3 cellular contexts compared by ENCODE assay signal in genomic region chr3:140219923-140220452, GRCh38.
TF ChIP-seq lines count a peak whose summit lies in the region.

No MANE protein-coding gene starts in this region.

TF ChIP-seq in HepG2, 621 proteins besides CTCF, POLR2A, EP300 and RAD21:
- TF ChIP-seq IKZF5 (CRISPR knock-in tag; IDR thresholded peaks at IDR 0.05) (no peak), MAFK (conservative IDR thresholded peaks at IDR 0.05 in 1 of 2, IDR thresholded peaks at IDR 0.05 in 1 of 2; ENCODE audit: low read length in 2 of 2) (peak; percentile 58 to 68; a peak in 3 of 4 replicates)

TF ChIP-seq in IMR-90, 13 proteins besides CTCF, POLR2A, EP300 and RAD21:
- TF ChIP-seq MAFK (IDR thresholded peaks at IDR 0.05; ENCODE audit: low read depth, low read length) (peak; percentile 13; the same call in 1 of the 2 replicates), CEBPB (IDR thresholded peaks at IDR 0.05; ENCODE audit: low read depth, low read length) (no peak)

TF ChIP-seq in K562, 482 proteins besides CTCF, POLR2A, EP300 and RAD21:
- TF ChIP-seq SIN3A (IDR thresholded peaks at IDR 0.05; ENCODE audit: borderline replicate concordance in 2 of 2, control insufficient read depth in 1 of 2, low read depth in 2 of 2, low read length in 2 of 2) (no peak), ZNF444 (CRISPR knock-in tag; IDR thresholded peaks at IDR 0.05) (no peak), MCM3 (IDR thresholded peaks at IDR 0.05) (no peak), HEY1 (CRISPR knock-in tag; IDR thresholded peaks at IDR 0.05; ENCODE audit: borderline replicate concordance) (no peak), ZNF512 (tag; IDR thresholded peaks at IDR 0.05) (no peak), TCFL5 (CRISPR knock-in tag; conservative IDR thresholded peaks at IDR 0.05) (no peak), ZNF77 (CRISPR knock-in tag; IDR thresholded peaks at IDR 0.05) (no peak), DNMT1 (IDR thresholded peaks at IDR 0.05) (no peak), ZNF592 (IDR thresholded peaks at IDR 0.05) (no peak), ZNF316 (IDR thresholded peaks at IDR 0.05) (peak; percentile 39; the same call in 1 of the 2 replicates), MAFG (tag; conservative IDR thresholded peaks at IDR 0.05) (0 out of 2 replicates have a peak, but pooled peaks have one; percentile 29), RBM34 (IDR thresholded peaks at IDR 0.05; ENCODE audit: borderline replicate concordance, insufficient read depth, low read length) (no peak), ESRRA (IDR thresholded peaks at IDR 0.05; ENCODE audit: borderline replicate concordance, low read depth) (peak; percentile 75; the same call in 1 of the 2 replicates), ZNF212 (CRISPR knock-in tag; IDR thresholded peaks at IDR 0.05) (no peak), ZNF583 (CRISPR knock-in tag; IDR thresholded peaks at IDR 0.05) (no peak), BDP1 (IDR thresholded peaks at IDR 0.05; ENCODE audit: insufficient read depth, insufficient read length) (no peak), ELF2 (CRISPR knock-in tag; IDR thresholded peaks at IDR 0.05) (no peak), FOXJ3 (CRISPR knock-in tag; IDR thresholded peaks at IDR 0.05) (no peak), BRF1 (IDR thresholded peaks at IDR 0.05; ENCODE audit: borderline replicate concordance, extremely low read depth, insufficient read length) (no peak), C11orf30 (IDR thresholded peaks at IDR 0.05; ENCODE audit: low read depth) (peak; percentile 29; the same call in 1 of the 2 replicates), PBX2 (CRISPR knock-in tag; IDR thresholded peaks at IDR 0.05; ENCODE audit: low read depth) (no peak), PBX2 (tag; conservative IDR thresholded peaks at IDR 0.05; ENCODE audit: low read depth) (no peak), RFX7 (CRISPR knock-in tag; IDR thresholded peaks at IDR 0.05) (no peak), BCL6 (CRISPR knock-in tag; IDR thresholded peaks at IDR 0.05) (no peak), NONO (IDR thresholded peaks at IDR 0.05; ENCODE audit: low read depth in 2 of 2, low read length in 1 of 2) (no peak), CC2D1A (IDR thresholded peaks at IDR 0.05) (no peak), DDX20 (tag; IDR thresholded peaks at IDR 0.05; ENCODE audit: low read depth) (no peak), E2F3 (CRISPR knock-in tag; IDR thresholded peaks at IDR 0.05) (no peak), CHCHD3 (CRISPR knock-in tag; IDR thresholded peaks at IDR 0.05) (no peak)
